In genomic region chr17:73641779-73642580, GRCh38 we compare ENCODE assay signal across 2 cellular contexts.
TF ChIP-seq lines count a peak whose summit lies in the region.

No MANE protein-coding gene starts in this region.

TF ChIP-seq in SK-N-SH, 30 proteins besides CTCF, POLR2A, EP300 and RAD21:
- TF ChIP-seq, protein P1, sequence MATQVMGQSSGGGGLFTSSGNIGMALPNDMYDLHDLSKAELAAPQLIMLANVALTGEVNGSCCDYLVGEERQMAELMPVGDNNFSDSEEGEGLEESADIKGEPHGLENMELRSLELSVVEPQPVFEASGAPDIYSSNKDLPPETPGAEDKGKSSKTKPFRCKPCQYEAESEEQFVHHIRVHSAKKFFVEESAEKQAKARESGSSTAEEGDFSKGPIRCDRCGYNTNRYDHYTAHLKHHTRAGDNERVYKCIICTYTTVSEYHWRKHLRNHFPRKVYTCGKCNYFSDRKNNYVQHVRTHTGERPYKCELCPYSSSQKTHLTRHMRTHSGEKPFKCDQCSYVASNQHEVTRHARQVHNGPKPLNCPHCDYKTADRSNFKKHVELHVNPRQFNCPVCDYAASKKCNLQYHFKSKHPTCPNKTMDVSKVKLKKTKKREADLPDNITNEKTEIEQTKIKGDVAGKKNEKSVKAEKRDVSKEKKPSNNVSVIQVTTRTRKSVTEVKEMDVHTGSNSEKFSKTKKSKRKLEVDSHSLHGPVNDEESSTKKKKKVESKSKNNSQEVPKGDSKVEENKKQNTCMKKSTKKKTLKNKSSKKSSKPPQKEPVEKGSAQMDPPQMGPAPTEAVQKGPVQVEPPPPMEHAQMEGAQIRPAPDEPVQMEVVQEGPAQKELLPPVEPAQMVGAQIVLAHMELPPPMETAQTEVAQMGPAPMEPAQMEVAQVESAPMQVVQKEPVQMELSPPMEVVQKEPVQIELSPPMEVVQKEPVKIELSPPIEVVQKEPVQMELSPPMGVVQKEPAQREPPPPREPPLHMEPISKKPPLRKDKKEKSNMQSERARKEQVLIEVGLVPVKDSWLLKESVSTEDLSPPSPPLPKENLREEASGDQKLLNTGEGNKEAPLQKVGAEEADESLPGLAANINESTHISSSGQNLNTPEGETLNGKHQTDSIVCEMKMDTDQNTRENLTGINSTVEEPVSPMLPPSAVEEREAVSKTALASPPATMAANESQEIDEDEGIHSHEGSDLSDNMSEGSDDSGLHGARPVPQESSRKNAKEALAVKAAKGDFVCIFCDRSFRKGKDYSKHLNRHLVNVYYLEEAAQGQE (IDR thresholded peaks at IDR 0.05; ENCODE audit: low read depth, low read length): no peak
- no peak for TF ChIP-seq GATA2 (CRISPR knock-in tag; IDR thresholded peaks at IDR 0.05)
- TF ChIP-seq, protein P2, sequence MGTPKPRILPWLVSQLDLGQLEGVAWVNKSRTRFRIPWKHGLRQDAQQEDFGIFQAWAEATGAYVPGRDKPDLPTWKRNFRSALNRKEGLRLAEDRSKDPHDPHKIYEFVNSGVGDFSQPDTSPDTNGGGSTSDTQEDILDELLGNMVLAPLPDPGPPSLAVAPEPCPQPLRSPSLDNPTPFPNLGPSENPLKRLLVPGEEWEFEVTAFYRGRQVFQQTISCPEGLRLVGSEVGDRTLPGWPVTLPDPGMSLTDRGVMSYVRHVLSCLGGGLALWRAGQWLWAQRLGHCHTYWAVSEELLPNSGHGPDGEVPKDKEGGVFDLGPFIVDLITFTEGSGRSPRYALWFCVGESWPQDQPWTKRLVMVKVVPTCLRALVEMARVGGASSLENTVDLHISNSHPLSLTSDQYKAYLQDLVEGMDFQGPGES (IDR thresholded peaks at IDR 0.05; ENCODE audit: low read depth, low read length): no peak
- TF ChIP-seq NFIC (IDR thresholded peaks at IDR 0.05; ENCODE audit: borderline replicate concordance): no peak
- no peak for TF ChIP-seq MAX (IDR thresholded peaks at IDR 0.05; ENCODE audit: low read depth)
- TF ChIP-seq FOSL2 (IDR thresholded peaks at IDR 0.05; ENCODE audit: borderline replicate concordance, low read depth): no peak
- no peak for TF ChIP-seq RFX5 (IDR thresholded peaks at IDR 0.05; ENCODE audit: low read length)
- no peak for TF ChIP-seq FOXM1 (IDR thresholded peaks at IDR 0.05; ENCODE audit: low read depth)
- TF ChIP-seq FOXJ3 (CRISPR knock-in tag; IDR thresholded peaks at IDR 0.05): no peak
- TF ChIP-seq NRF1 (IDR thresholded peaks at IDR 0.05; ENCODE audit: low read depth, low read length): no peak
- TF ChIP-seq, protein P3, sequence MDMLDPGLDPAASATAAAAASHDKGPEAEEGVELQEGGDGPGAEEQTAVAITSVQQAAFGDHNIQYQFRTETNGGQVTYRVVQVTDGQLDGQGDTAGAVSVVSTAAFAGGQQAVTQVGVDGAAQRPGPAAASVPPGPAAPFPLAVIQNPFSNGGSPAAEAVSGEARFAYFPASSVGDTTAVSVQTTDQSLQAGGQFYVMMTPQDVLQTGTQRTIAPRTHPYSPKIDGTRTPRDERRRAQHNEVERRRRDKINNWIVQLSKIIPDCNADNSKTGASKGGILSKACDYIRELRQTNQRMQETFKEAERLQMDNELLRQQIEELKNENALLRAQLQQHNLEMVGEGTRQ (IDR thresholded peaks at IDR 0.05; ENCODE audit: borderline replicate concordance, low read depth, low read length): no peak
- no peak for TF ChIP-seq ELF1 (IDR thresholded peaks at IDR 0.05)
- TF ChIP-seq EZH2phosphoT487 (IDR thresholded peaks at IDR 0.05; ENCODE audit: borderline replicate concordance, low read depth): no peak
- no peak for TF ChIP-seq MXI1 (IDR thresholded peaks at IDR 0.05; ENCODE audit: low read depth, low read length)
- TF ChIP-seq SMC3 (IDR thresholded peaks at IDR 0.05; ENCODE audit: low read depth, low read length): no peak
- no peak for TF ChIP-seq TAF1 (IDR thresholded peaks at IDR 0.05; ENCODE audit: borderline replicate concordance, low read depth, low read length)

TF ChIP-seq in SK-N-SH treated with all-trans-retinoic acid at 6 μM for 48 hours, 23 proteins besides CTCF, POLR2A, EP300 and RAD21:
- TF ChIP-seq PATZ1 (CRISPR knock-in tag; IDR thresholded peaks at IDR 0.05; ENCODE audit: borderline replicate concordance) (no peak), CSDC2 (CRISPR knock-in tag; IDR thresholded peaks at IDR 0.05) (no peak), TCF4 (CRISPR knock-in tag; IDR thresholded peaks at IDR 0.05; ENCODE audit: borderline replicate concordance) (no peak), ARNTL (CRISPR knock-in tag; IDR thresholded peaks at IDR 0.05; ENCODE audit: borderline replicate concordance, low read depth) (no peak), BACH2 (CRISPR knock-in tag; IDR thresholded peaks at IDR 0.05; ENCODE audit: borderline replicate concordance) (no peak), RARB (CRISPR knock-in tag; IDR thresholded peaks at IDR 0.05) (no peak), TOX (CRISPR knock-in tag; IDR thresholded peaks at IDR 0.05; ENCODE audit: borderline replicate concordance) (no peak), ZFP30 (CRISPR knock-in tag; IDR thresholded peaks at IDR 0.05) (no peak), ESRRG (CRISPR knock-in tag; IDR thresholded peaks at IDR 0.05) (no peak), ZNF70 (CRISPR knock-in tag; IDR thresholded peaks at IDR 0.05) (no peak), ZC3H10 (CRISPR knock-in tag; IDR thresholded peaks at IDR 0.05) (no peak), CREB5 (CRISPR knock-in tag; IDR thresholded peaks at IDR 0.05; ENCODE audit: low read depth) (no peak), SNAI2 (CRISPR knock-in tag; IDR thresholded peaks at IDR 0.05) (no peak), OSR1 (CRISPR knock-in tag; IDR thresholded peaks at IDR 0.05) (no peak), ZFP3 (CRISPR knock-in tag; IDR thresholded peaks at IDR 0.05) (no peak), ZNF8 (CRISPR knock-in tag; IDR thresholded peaks at IDR 0.05) (no peak)
- TF ChIP-seq, protein P4, sequence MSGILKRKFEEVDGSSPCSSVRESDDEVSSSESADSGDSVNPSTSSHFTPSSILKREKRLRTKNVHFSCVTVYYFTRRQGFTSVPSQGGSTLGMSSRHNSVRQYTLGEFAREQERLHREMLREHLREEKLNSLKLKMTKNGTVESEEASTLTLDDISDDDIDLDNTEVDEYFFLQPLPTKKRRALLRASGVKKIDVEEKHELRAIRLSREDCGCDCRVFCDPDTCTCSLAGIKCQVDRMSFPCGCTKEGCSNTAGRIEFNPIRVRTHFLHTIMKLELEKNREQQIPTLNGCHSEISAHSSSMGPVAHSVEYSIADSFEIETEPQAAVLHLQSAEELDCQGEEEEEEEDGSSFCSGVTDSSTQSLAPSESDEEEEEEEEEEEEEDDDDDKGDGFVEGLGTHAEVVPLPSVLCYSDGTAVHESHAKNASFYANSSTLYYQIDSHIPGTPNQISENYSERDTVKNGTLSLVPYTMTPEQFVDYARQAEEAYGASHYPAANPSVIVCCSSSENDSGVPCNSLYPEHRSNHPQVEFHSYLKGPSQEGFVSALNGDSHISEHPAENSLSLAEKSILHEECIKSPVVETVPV (CRISPR knock-in tag; IDR thresholded peaks at IDR 0.05): no peak
- TF ChIP-seq, protein P5, sequence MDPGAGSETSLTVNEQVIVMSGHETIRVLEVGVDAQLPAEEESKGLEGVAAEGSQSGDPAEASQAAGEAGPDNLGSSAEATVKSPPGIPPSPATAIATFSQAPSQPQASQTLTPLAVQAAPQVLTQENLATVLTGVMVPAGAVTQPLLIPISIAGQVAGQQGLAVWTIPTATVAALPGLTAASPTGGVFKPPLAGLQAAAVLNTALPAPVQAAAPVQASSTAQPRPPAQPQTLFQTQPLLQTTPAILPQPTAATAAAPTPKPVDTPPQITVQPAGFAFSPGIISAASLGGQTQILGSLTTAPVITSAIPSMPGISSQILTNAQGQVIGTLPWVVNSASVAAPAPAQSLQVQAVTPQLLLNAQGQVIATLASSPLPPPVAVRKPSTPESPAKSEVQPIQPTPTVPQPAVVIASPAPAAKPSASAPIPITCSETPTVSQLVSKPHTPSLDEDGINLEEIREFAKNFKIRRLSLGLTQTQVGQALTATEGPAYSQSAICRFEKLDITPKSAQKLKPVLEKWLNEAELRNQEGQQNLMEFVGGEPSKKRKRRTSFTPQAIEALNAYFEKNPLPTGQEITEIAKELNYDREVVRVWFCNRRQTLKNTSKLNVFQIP (CRISPR knock-in tag; IDR thresholded peaks at IDR 0.05; ENCODE audit: borderline replicate concordance, low read depth): no peak
- TF ChIP-seq, protein P6, sequence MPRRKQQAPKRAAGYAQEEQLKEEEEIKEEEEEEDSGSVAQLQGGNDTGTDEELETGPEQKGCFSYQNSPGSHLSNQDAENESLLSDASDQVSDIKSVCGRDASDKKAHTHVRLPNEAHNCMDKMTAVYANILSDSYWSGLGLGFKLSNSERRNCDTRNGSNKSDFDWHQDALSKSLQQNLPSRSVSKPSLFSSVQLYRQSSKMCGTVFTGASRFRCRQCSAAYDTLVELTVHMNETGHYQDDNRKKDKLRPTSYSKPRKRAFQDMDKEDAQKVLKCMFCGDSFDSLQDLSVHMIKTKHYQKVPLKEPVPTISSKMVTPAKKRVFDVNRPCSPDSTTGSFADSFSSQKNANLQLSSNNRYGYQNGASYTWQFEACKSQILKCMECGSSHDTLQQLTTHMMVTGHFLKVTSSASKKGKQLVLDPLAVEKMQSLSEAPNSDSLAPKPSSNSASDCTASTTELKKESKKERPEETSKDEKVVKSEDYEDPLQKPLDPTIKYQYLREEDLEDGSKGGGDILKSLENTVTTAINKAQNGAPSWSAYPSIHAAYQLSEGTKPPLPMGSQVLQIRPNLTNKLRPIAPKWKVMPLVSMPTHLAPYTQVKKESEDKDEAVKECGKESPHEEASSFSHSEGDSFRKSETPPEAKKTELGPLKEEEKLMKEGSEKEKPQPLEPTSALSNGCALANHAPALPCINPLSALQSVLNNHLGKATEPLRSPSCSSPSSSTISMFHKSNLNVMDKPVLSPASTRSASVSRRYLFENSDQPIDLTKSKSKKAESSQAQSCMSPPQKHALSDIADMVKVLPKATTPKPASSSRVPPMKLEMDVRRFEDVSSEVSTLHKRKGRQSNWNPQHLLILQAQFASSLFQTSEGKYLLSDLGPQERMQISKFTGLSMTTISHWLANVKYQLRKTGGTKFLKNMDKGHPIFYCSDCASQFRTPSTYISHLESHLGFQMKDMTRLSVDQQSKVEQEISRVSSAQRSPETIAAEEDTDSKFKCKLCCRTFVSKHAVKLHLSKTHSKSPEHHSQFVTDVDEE (CRISPR knock-in tag; IDR thresholded peaks at IDR 0.05): no peak
